Comparison of ENCODE assay signal across 8 cellular contexts in the genomic region with DNA sequence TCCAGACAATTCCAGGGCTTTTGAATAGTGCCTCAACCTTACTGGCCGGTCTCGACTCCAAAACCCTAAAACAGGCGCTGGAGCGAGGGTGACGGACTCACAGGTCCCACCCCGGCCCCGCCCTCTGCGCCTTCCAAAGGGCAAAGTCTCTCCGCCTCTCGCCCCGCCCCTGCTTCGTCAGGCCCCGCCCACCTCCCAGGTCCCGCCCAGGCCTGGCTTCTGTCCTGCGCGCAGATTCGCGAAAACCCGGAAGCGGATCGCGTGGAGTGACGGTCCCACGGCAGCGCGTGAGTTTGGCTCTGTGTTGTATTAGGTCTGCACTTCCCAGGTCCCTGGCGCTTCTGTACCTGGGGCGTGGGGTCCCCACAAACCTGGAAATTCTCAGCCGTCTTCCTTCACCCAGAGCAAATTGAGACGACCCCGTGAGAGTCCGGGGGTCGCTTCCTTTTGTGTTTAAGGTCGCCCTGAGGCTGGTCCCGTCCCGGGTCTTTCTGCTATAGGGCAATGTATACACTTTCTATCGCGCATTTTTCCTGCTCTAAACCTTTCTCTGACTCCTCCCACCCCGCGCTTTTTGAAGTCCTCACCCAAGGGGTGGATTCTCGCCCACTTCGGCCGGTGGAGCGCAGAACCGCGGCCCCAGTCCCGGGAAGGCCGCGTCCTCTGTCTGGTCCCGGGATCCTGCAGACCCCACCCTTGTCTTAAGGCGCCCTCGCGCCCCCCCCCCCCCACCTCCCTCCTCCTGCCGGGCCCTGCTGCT. TPM values are rescaled to one million over a fixed set of nuclear protein-coding genes. Genes with fewer than 3 reads are reported as not detected.
DNase-seq lines count a peak whose midpoint lies in the region; ATAC-seq and TF ChIP-seq lines count a peak whose summit lies in the region.

Gene ZNF813 (plus strand): TSS at position 231 of the 760 bp plus-strand sequence. CDS start 16,090 bp downstream, outside the sequence.

- H3K27me3 Mint-ChIP-seq in neural crest cell (ENCODE audit: low read depth): peaks cover 15% of the 10 kb centered on the region
- peaks cover 19% of the 10 kb centered on the region for H3K27me3 Mint-ChIP-seq in stimulated activated naive CD8-positive, alpha-beta T cell treated with anti-CD3 and anti-CD28 coated beads, Interleukin-15, Interleukin-2, amounts not matched to agents 100 ng/mL and 50 ng/mL, for 24 hours

- H3K4me1 ChIP-seq in HUES48 (ENCODE audit: control insufficient read depth, insufficient read depth, low read length): peaks cover 17% of the 10 kb centered on the region

- H3K4me3 ChIP-seq in HUES48 (ENCODE audit: low read depth, low read length) (peak within 1 kb of the TSS; percentile 99), foreskin fibroblast (ENCODE audit: low read depth in 1 of 2, low read length in 2 of 2) (peak within 1 kb of the TSS; percentile 77 to 89)

- H3K4me3 Mint-ChIP-seq in neural crest cell: peak within 1 kb of the TSS; percentile 98
- peak within 1 kb of the TSS; percentile 88 for H3K4me3 Mint-ChIP-seq in stimulated activated naive CD8-positive, alpha-beta T cell treated with anti-CD3 and anti-CD28 coated beads, Interleukin-15, Interleukin-2, amounts not matched to agents 100 ng/mL and 50 ng/mL, for 24 hours

- no peaks in the 10 kb centered on the region for H3K27me3 ChIP-seq in HUES48 (ENCODE audit: control insufficient read depth, insufficient read depth, low read length)

- H3K27ac ChIP-seq in HUES48 (ENCODE audit: low read depth, low read length): peak within 1 kb of the TSS; percentile 71

- peaks cover 14% of the 10 kb centered on the region for H3K36me3 Mint-ChIP-seq in neural crest cell (ENCODE audit: low read depth)
- H3K36me3 Mint-ChIP-seq in stimulated activated naive CD8-positive, alpha-beta T cell treated with anti-CD3 and anti-CD28 coated beads, Interleukin-15, Interleukin-2, amounts not matched to agents 100 ng/mL and 50 ng/mL, for 24 hours (ENCODE audit: low read depth): peaks cover 49% of the 10 kb centered on the region

- H3K36me3 ChIP-seq in HUES48 (ENCODE audit: control insufficient read depth, insufficient read depth, low read length): no peaks in the 10 kb centered on the region

- peaks cover 8% of the 10 kb centered on the region for H3K9me3 Mint-ChIP-seq in neural crest cell
- H3K9me3 Mint-ChIP-seq in stimulated activated naive CD8-positive, alpha-beta T cell treated with anti-CD3 and anti-CD28 coated beads, Interleukin-15, Interleukin-2, amounts not matched to agents 100 ng/mL and 50 ng/mL, for 24 hours: peaks cover 23% of the 10 kb centered on the region

- no peaks in the 10 kb centered on the region for H3K9me3 ChIP-seq in HUES48 (ENCODE audit: control insufficient read depth, insufficient read depth, low read length)

- H3K9ac ChIP-seq in HUES48 (ENCODE audit: low read depth, low read length): peak within 1 kb of the TSS; percentile 75; the same call in 1 of the 2 replicates

- peaks cover 30% of the 10 kb centered on the region for H3K4me1 Mint-ChIP-seq in neural crest cell
- H3K4me1 Mint-ChIP-seq in stimulated activated naive CD8-positive, alpha-beta T cell treated with anti-CD3 and anti-CD28 coated beads, Interleukin-15, Interleukin-2, amounts not matched to agents 100 ng/mL and 50 ng/mL, for 24 hours (ENCODE audit: low read depth): peaks cover 30% of the 10 kb centered on the region

- DNase-seq in C1 segment of cervical spinal cord (lab: John Stamatoyannopoulos, UW): peak; percentile 4 to 91 (median 86)
- DNase-seq in RPMI7951 (ENCODE audit: low read depth): peak; percentile 86
- peak; percentile 98 for DNase-seq in activated effector memory CD4-positive, alpha-beta T cell treated with anti-CD3 and anti-CD28 coated beads, Interleukin-2, amount 50 U/mL, for 16 hours
- DNase-seq in foreskin fibroblast: peak; percentile 79 to 96
- DNase-seq in neural crest cell (ENCODE audit: low read depth, low spot score): peak; percentile 91

- no peak for TF ChIP-seq CTCF in foreskin fibroblast (IDR thresholded peaks at IDR 0.05; ENCODE audit: low read depth, low read length)
- no peak for TF ChIP-seq CTCF in neural crest cell (conservative IDR thresholded peaks at IDR 0.05)

- peak; percentile 95 for ATAC-seq in GM19452 (IDR thresholded peaks at IDR 0.05; ENCODE audit: unreplicated experiment)

- H3K27ac Mint-ChIP-seq in neural crest cell (ENCODE audit: unreplicated experiment): peak within 1 kb of the TSS; percentile 99
- peak within 1 kb of the TSS; percentile 81 for H3K27ac Mint-ChIP-seq in stimulated activated naive CD8-positive, alpha-beta T cell treated with anti-CD3 and anti-CD28 coated beads, Interleukin-15, Interleukin-2, amounts not matched to agents 100 ng/mL and 50 ng/mL, for 24 hours

RNA-seq across cellular contexts. Expression of gene ZNF813, which starts in this region (rescaled TPM):
- total RNA-seq in RPMI7951 (2014; rRNA removed; shearing (Covaris generic)): 4.7 and 4.9 TPM in 2 replicates
- total RNA-seq in neural crest cell: 8.2 and 8.6 TPM in 2 replicates

Comparison
In these comparisons a context has a peak if more than half of its experiments do, and no peak if none do; other contexts are left out.
1. Peak in every context shown above with its lines: DNase-seq, ATAC-seq, H3K4me3 ChIP-seq and H3K27ac ChIP-seq.